ENCODE assay signal across 11 cellular contexts in genomic region chr4:113293673-113294072, GRCh38.
DNase-seq lines count a peak whose midpoint lies in the region; ATAC-seq and TF ChIP-seq lines count a peak whose summit lies in the region.
"Had no signal": no experiment of that assay in that cellular context is flagged by ENCODE, and none has a peak within 500 bp of the region (broad histone marks: within the 10 kb centered on the region; RNA-seq: fewer than 3 reads in every experiment).

No MANE protein-coding gene starts in this region.

- TF ChIP-seq CTCF in AG04449 (IDR thresholded peaks at IDR 0.05; ENCODE audit: insufficient read depth, low read length, missing control alignments): peak; percentile 25
- peak; percentile 46 for TF ChIP-seq CTCF in foreskin fibroblast (IDR thresholded peaks at IDR 0.05; ENCODE audit: low read depth, low read length)
- no peak for TF ChIP-seq CTCF in ovary (IDR thresholded peaks at IDR 0.05)

- H3K9me3 Mint-ChIP-seq in naive thymus-derived CD8-positive, alpha-beta T cell: no peaks in the 10 kb centered on the region
- H3K9me3 Mint-ChIP-seq: T-helper 2 cell treated with Interferon-gamma antibody and Interleukin-4, amounts not matched to agents 5 μg/mL and 100 μg/mL, for 36 hours had no signal

- ATAC-seq in GM18517 (IDR thresholded peaks at IDR 0.05; ENCODE audit: unreplicated experiment) (no peak), HG02623 (IDR thresholded peaks at IDR 0.05; ENCODE audit: unreplicated experiment) (no peak)
- ATAC-seq in naive thymus-derived CD8-positive, alpha-beta T cell: no peak
- ATAC-seq: foreskin keratinocyte had no signal

- H3K4me3 Mint-ChIP-seq in naive thymus-derived CD8-positive, alpha-beta T cell: no peak overlapping the region
- H3K4me3 Mint-ChIP-seq: T-helper 2 cell treated with Interferon-gamma antibody and Interleukin-4, amounts not matched to agents 5 μg/mL and 100 μg/mL, for 36 hours had no signal

- H3K9me3 ChIP-seq in adipocyte (ENCODE audit: control insufficient read depth, low read length) (no peaks in the 10 kb centered on the region), ovary (no peaks in the 10 kb centered on the region)

- no peaks in the 10 kb centered on the region for H3K36me3 Mint-ChIP-seq in naive thymus-derived CD8-positive, alpha-beta T cell

- WGBS in ovary, 3 donors: 54 to 66% (median 58%) methylated on average over 4 of the region's 4 CpGs

- no peak for TF ChIP-seq EP300 in ovary (IDR thresholded peaks at IDR 0.05)

- H3K4me1 ChIP-seq in adipocyte (ENCODE audit: control insufficient read depth, insufficient read depth, low read length) (peaks cover 73% of the 10 kb centered on the region), ovary (ENCODE audit: insufficient read depth) (peaks cover 5% of the 10 kb centered on the region)
- H3K4me1 ChIP-seq: foreskin keratinocyte had no signal

- no peak overlapping the region for H3K4me3 ChIP-seq in AG04449 (ENCODE audit: low read depth, low read length)
- peak overlapping the region; percentile 88 for H3K4me3 ChIP-seq in adipocyte (ENCODE audit: low read length)
- peak overlapping the region; percentile 39 to 58 for H3K4me3 ChIP-seq in foreskin fibroblast (ENCODE audit: low read depth in 1 of 2, low read length in 2 of 2)
- peak overlapping the region; percentile 10 for H3K4me3 ChIP-seq in ovary

- H3K36me3 ChIP-seq in adipocyte (ENCODE audit: control insufficient read depth, insufficient read depth, low read length, severe bottlenecking) (peaks cover 3% of the 10 kb centered on the region), ovary (no peaks in the 10 kb centered on the region)

- H3K27me3 ChIP-seq in adipocyte (replicated peaks; ENCODE audit: control insufficient read depth, insufficient read depth, low read length) (no peaks in the 10 kb centered on the region), ovary (no peaks in the 10 kb centered on the region)

- no peak for DNase-seq in AG04449 (ENCODE audit: low read depth, low spot score)
- no peak for DNase-seq in adipocyte (ENCODE audit: low read depth)
- DNase-seq in foreskin fibroblast: peak in 1 of 2 donors; percentile 54
- DNase-seq in ovary: no peak
- DNase-seq in GOT3 (lab: John Stamatoyannopoulos, UW): no peak
- no peak for DNase-seq in naive thymus-derived CD8-positive, alpha-beta T cell
- DNase-seq: activated CD8-positive, alpha-beta memory T cell treated with anti-CD3 and anti-CD28 coated beads for 24 hours; foreskin keratinocyte had no signal

- intact Hi-C loops in ovary (cut with DNase I): no loop called here

- H3K4me1 Mint-ChIP-seq in naive thymus-derived CD8-positive, alpha-beta T cell: no peaks in the 10 kb centered on the region

- CTCF ChIA-PET in AG04449 (lab: Yijun Ruan, JAX): interaction anchor here (0.7 to 2.5 kb wide), 11 partner anchors 9 to 1089 kb away, joined by 3 to 13 read pairs (median 4); no protein-coding TSS in a partner anchor

- POLR2A ChIA-PET in AG04449 (lab: Yijun Ruan, JAX): no interaction called here
- POLR2A ChIA-PET in naive thymus-derived CD8-positive, alpha-beta T cell (lab: Charles Lee): no interaction called here

- peak overlapping the region in 1 of 2 donors; percentile 83 for H3K27ac ChIP-seq in ovary
- H3K27ac ChIP-seq: foreskin keratinocyte had no signal

- H3K27me3 Mint-ChIP-seq in naive thymus-derived CD8-positive, alpha-beta T cell: peaks cover 0 to 8% (median 5%) of the 10 kb centered on the region in 5 donors

- no peak overlapping the region for H3K27ac Mint-ChIP-seq in naive thymus-derived CD8-positive, alpha-beta T cell
- H3K27ac Mint-ChIP-seq: T-helper 2 cell treated with Interferon-gamma antibody and Interleukin-4, amounts not matched to agents 5 μg/mL and 100 μg/mL, for 36 hours had no signal

- no peak for TF ChIP-seq POLR2A in ovary (IDR thresholded peaks at IDR 0.05)

- H3K9ac ChIP-seq in adipocyte (ENCODE audit: low read length): peak overlapping the region; percentile 87

Comparison
In these comparisons a context has a peak if more than half of its experiments do, and no peak if none do; other contexts are left out.
1. CTCF ChIP-seq: peak in AG04449 (single experiment) and foreskin fibroblast (single experiment); none in ovary (0 of 3).